Comparison of ENCODE assay signal across 17 cellular contexts in the genomic region with DNA sequence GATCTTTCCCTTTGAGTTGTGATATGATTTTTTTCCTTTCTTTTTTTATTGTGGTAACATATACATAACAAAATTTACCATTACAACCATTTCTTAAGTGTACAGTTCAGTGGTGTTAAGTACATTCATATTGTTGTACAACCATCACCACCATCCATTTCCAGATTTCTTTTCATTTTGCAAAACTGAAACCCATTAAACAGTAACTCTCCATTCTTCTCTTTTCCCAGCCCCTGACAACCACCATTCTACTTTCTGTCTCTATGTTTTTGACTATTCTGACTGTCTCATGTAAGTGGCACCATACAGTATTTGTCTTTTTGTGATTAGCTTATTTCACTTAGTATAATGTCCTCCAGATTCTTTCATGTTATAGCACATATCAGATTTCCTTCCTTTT. TPM values are rescaled to one million over a fixed set of nuclear protein-coding genes. Genes with fewer than 3 reads are reported as not detected.
A peak's percentile ranks its signal among the peaks of the same experiment; 100 is the strongest.
DNase-seq lines count a peak whose midpoint lies in the region; ATAC-seq and TF ChIP-seq lines count a peak whose summit lies in the region.
"Had no signal": no experiment of that assay in that cellular context is flagged by ENCODE, and none has a peak within 500 bp of the region (broad histone marks: within the 10 kb centered on the region; RNA-seq: fewer than 3 reads in every experiment).

No MANE protein-coding gene starts in this region.

- H3K27ac Mint-ChIP-seq in activated CD4-positive, alpha-beta T cell treated with anti-CD3 and anti-CD28 coated beads for 36 hours: no peak overlapping the region
- no peak overlapping the region for H3K27ac Mint-ChIP-seq in stimulated activated naive CD8-positive, alpha-beta T cell treated with anti-CD3 and anti-CD28 coated beads, Interleukin-15, amount 100 ng/mL, for 72 hours
- peak overlapping the region; percentile 5 for H3K27ac Mint-ChIP-seq in activated naive CD8-positive, alpha-beta T cell treated with anti-CD3 and anti-CD28 coated beads, Interleukin-2, amount 50 U/mL, for 24 hours
- H3K27ac Mint-ChIP-seq in nephron progenitor cell: no peak overlapping the region

- ATAC-seq in activated CD4-positive, alpha-beta T cell treated with anti-CD3 and anti-CD28 coated beads for 36 hours: peak; percentile 73
- peak; percentile 72 for ATAC-seq in stimulated activated naive CD8-positive, alpha-beta T cell treated with anti-CD3 and anti-CD28 coated beads, Interleukin-15, amount 100 ng/mL, for 72 hours
- ATAC-seq in stimulated activated naive CD8-positive, alpha-beta T cell treated with anti-CD3 and anti-CD28 coated beads, Interleukin-15, Interleukin-2, amounts not matched to agents 100 U/mL and 50 U/mL, for 24 hours: no peak
- ATAC-seq in activated naive CD8-positive, alpha-beta T cell treated with anti-CD3 and anti-CD28 coated beads, Interleukin-2, amount 50 U/mL, for 24 hours: peak; percentile 15

- CTCF ChIA-PET in activated CD4-positive, alpha-beta T cell treated with anti-CD3 and anti-CD28 coated beads for 36 hours (lab: Charles Lee): interaction anchor here (0.6 to 1.0 kb wide), 4 partner anchors 32 to 494 kb away, joined by 3 to 5 read pairs (median 4); no protein-coding TSS in a partner anchor

- POLR2A ChIA-PET in activated CD4-positive, alpha-beta T cell treated with anti-CD3 and anti-CD28 coated beads for 36 hours (lab: Charles Lee): no interaction called here

- intact Hi-C loops in activated CD4-positive, alpha-beta T cell treated with anti-CD3 and anti-CD28 coated beads for 36 hours (cut with DNase I, micrococcal nuclease): no loop called here

- no peak for DNase-seq in activated CD4-positive, alpha-beta T cell treated with anti-CD3 and anti-CD28 coated beads for 36 hours
- no peak for DNase-seq in activated CD4-positive, alpha-beta T cell treated with anti-CD3 and anti-CD28 coated beads for 1 hour
- DNase-seq in stimulated activated naive CD8-positive, alpha-beta T cell treated with anti-CD3 and anti-CD28 coated beads, Interleukin-15, amount 100 ng/mL, for 72 hours: no peak
- DNase-seq in stimulated activated naive CD8-positive, alpha-beta T cell treated with anti-CD3 and anti-CD28 coated beads, Interleukin-15, Interleukin-2, amounts not matched to agents 100 U/mL and 50 U/mL, for 24 hours: no peak
- no peak for DNase-seq in activated naive CD8-positive, alpha-beta T cell treated with anti-CD3 and anti-CD28 coated beads, Interleukin-2, amount 50 U/mL, for 24 hours
- no peak for DNase-seq in nephron progenitor cell
- DNase-seq in NCI-H345 (lab: John Stamatoyannopoulos, UW): no peak
- no peak for DNase-seq in NK-92 (lab: John Stamatoyannopoulos, UW; ENCODE audit: unreplicated experiment)
- DNase-seq: AML-193, DMS79, GM23248, NCI-H1105 treated with DMSO at 0.1 percent for 48 hours, NCI-H1694 treated with DMSO at 0.1 percent for 48 hours, NCI-H2107, NCI-H524 treated with DMSO at 0.1 percent for 48 hours, PC-9, SIG-M5 had no signal

- no peak for TF ChIP-seq CTCF in nephron progenitor cell (IDR thresholded peaks at IDR 0.05)

- H3K9me3 Mint-ChIP-seq in activated CD4-positive, alpha-beta T cell treated with anti-CD3 and anti-CD28 coated beads for 36 hours (ENCODE audit: low read depth): no peaks in the 10 kb centered on the region
- no peaks in the 10 kb centered on the region for H3K9me3 Mint-ChIP-seq in stimulated activated naive CD8-positive, alpha-beta T cell treated with anti-CD3 and anti-CD28 coated beads, Interleukin-15, amount 100 ng/mL, for 72 hours
- H3K9me3 Mint-ChIP-seq in activated naive CD8-positive, alpha-beta T cell treated with anti-CD3 and anti-CD28 coated beads, Interleukin-2, amount 50 U/mL, for 24 hours: no peaks in the 10 kb centered on the region
- H3K9me3 Mint-ChIP-seq in nephron progenitor cell: peaks cover 6% of the 10 kb centered on the region

- no peak overlapping the region for H3K4me3 Mint-ChIP-seq in activated CD4-positive, alpha-beta T cell treated with anti-CD3 and anti-CD28 coated beads for 36 hours
- no peak overlapping the region for H3K4me3 Mint-ChIP-seq in stimulated activated naive CD8-positive, alpha-beta T cell treated with anti-CD3 and anti-CD28 coated beads, Interleukin-15, amount 100 ng/mL, for 72 hours
- H3K4me3 Mint-ChIP-seq in activated naive CD8-positive, alpha-beta T cell treated with anti-CD3 and anti-CD28 coated beads, Interleukin-2, amount 50 U/mL, for 24 hours: no peak overlapping the region
- H3K4me3 Mint-ChIP-seq in nephron progenitor cell: no peak overlapping the region

- no peaks in the 10 kb centered on the region for H3K27me3 Mint-ChIP-seq in activated CD4-positive, alpha-beta T cell treated with anti-CD3 and anti-CD28 coated beads for 36 hours
- H3K27me3 Mint-ChIP-seq in stimulated activated naive CD8-positive, alpha-beta T cell treated with anti-CD3 and anti-CD28 coated beads, Interleukin-15, amount 100 ng/mL, for 72 hours: no peaks in the 10 kb centered on the region
- no peaks in the 10 kb centered on the region for H3K27me3 Mint-ChIP-seq in activated naive CD8-positive, alpha-beta T cell treated with anti-CD3 and anti-CD28 coated beads, Interleukin-2, amount 50 U/mL, for 24 hours
- no peaks in the 10 kb centered on the region for H3K27me3 Mint-ChIP-seq in nephron progenitor cell (ENCODE audit: low read depth, poor library complexity)

- peaks cover 3% of the 10 kb centered on the region for H3K36me3 Mint-ChIP-seq in activated CD4-positive, alpha-beta T cell treated with anti-CD3 and anti-CD28 coated beads for 36 hours (ENCODE audit: low read depth)
- H3K36me3 Mint-ChIP-seq in activated naive CD8-positive, alpha-beta T cell treated with anti-CD3 and anti-CD28 coated beads, Interleukin-2, amount 50 U/mL, for 24 hours (ENCODE audit: low read depth): peaks cover 9% of the 10 kb centered on the region
- H3K36me3 Mint-ChIP-seq in nephron progenitor cell (ENCODE audit: low read depth): peaks cover 19% of the 10 kb centered on the region

- H3K4me1 Mint-ChIP-seq in activated CD4-positive, alpha-beta T cell treated with anti-CD3 and anti-CD28 coated beads for 36 hours: peaks cover 14% of the 10 kb centered on the region
- H3K4me1 Mint-ChIP-seq in stimulated activated naive CD8-positive, alpha-beta T cell treated with anti-CD3 and anti-CD28 coated beads, Interleukin-15, amount 100 ng/mL, for 72 hours: peaks cover 11% of the 10 kb centered on the region
- peaks cover 18% of the 10 kb centered on the region for H3K4me1 Mint-ChIP-seq in activated naive CD8-positive, alpha-beta T cell treated with anti-CD3 and anti-CD28 coated beads, Interleukin-2, amount 50 U/mL, for 24 hours
- H3K4me1 Mint-ChIP-seq in nephron progenitor cell: no peaks in the 10 kb centered on the region

RNA-seq across cellular contexts. Expression of a gene that starts 30.3 kb away (rescaled TPM):
- total RNA-seq in activated CD4-positive, alpha-beta T cell treated with anti-CD3 and anti-CD28 coated beads for 36 hours: 10 to 100 TPM; 38.2 to 42.1 TPM
